ENCODE assay signal across 14 cellular contexts in the genomic region with DNA sequence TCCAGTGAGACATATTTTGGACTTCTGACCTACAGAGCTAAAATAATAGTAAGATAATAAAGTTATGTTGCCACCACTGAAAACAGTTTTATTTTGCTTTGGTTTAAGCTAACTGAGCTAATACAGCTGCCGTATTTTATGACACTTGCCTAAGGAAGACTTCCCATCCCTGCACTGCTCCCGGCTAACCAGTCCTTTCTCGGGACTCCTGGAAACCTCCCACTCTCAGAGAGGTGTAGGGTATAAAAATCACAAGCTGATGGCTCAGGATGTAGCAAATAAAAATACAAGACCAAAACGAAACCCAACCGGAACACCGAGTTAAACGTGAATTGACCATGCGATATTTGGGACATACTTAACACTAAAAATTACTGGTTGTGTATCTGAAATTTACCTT. TPM values are rescaled to one million over a fixed set of nuclear protein-coding genes. Genes with fewer than 3 reads are reported as not detected.
DNase-seq lines count a peak whose midpoint lies in the region; ATAC-seq and TF ChIP-seq lines count a peak whose summit lies in the region.
"Had no signal": no experiment of that assay in that cellular context is flagged by ENCODE, and none has a peak within 500 bp of the region (broad histone marks: within the 10 kb centered on the region; RNA-seq: fewer than 3 reads in every experiment).

No MANE protein-coding gene starts in this region.

- H3K4me3 Mint-ChIP-seq in activated naive CD4-positive, alpha-beta T cell treated with anti-CD3 and anti-CD28 coated beads, Interleukin-2, amount 10 ng/mL, durations not matched to agents 7 days and 5 days, result no peak overlapping the region
- peak overlapping the region; percentile 70 for H3K4me3 Mint-ChIP-seq in dendritic cell treated with granulocyte-macrophage colony-stimulating factor and Interleukin-4, amounts not matched to agents 40 ng/mL and 50 ng/mL, for 4 days
- peak overlapping the region in 1 of 8 donors; percentile 39 for H3K4me3 Mint-ChIP-seq in CD4-positive, alpha-beta memory T cell

- no peak for TF ChIP-seq EP300 in tibial nerve (IDR thresholded peaks at IDR 0.05)

- H3K4me1 ChIP-seq in muscle layer of colon (ENCODE audit: insufficient read depth, low read length) (peaks cover 23% of the 10 kb centered on the region), tibial nerve (peaks cover 0 to 38% (median 7%) of the 10 kb centered on the region in 4 donors)
- no peaks in the 10 kb centered on the region for H3K4me1 ChIP-seq in CD4-positive, alpha-beta memory T cell (ENCODE audit: insufficient read depth, low read length)

- no peaks in the 10 kb centered on the region for H3K4me1 Mint-ChIP-seq in activated naive CD4-positive, alpha-beta T cell treated with anti-CD3 and anti-CD28 coated beads, Interleukin-2, amount 10 ng/mL, durations not matched to agents 7 days and 5 days
- H3K4me1 Mint-ChIP-seq in dendritic cell treated with granulocyte-macrophage colony-stimulating factor and Interleukin-4, amounts not matched to agents 40 ng/mL and 50 ng/mL, for 4 days (ENCODE audit: low read depth), result peaks cover 43% of the 10 kb centered on the region
- H3K4me1 Mint-ChIP-seq in CD4-positive, alpha-beta memory T cell, result peaks cover 0 to 10% (median 2%) of the 10 kb centered on the region in 4 donors

- H3K9ac ChIP-seq in muscle layer of colon (ENCODE audit: low read length), result peak overlapping the region; percentile 2

- H3K9me3 Mint-ChIP-seq in activated naive CD4-positive, alpha-beta T cell treated with anti-CD3 and anti-CD28 coated beads, Interleukin-2, amount 10 ng/mL, durations not matched to agents 7 days and 5 days, result peaks cover 4% of the 10 kb centered on the region
- H3K9me3 Mint-ChIP-seq in dendritic cell treated with granulocyte-macrophage colony-stimulating factor and Interleukin-4, amounts not matched to agents 40 ng/mL and 50 ng/mL, for 4 days, result no peaks in the 10 kb centered on the region
- H3K9me3 Mint-ChIP-seq in CD4-positive, alpha-beta memory T cell, result peaks cover 0 to 6% (median 0%) of the 10 kb centered on the region in 8 donors

- TF ChIP-seq POLR2A in tibial nerve (IDR thresholded peaks at IDR 0.05) (no peak), lower leg skin (IDR thresholded peaks at IDR 0.05) (no peak)

- 60 to 75% methylated on average over 8 of the region's 8 CpGs for WGBS in tibial nerve, 2 donors
- WGBS in lower leg skin, 2 donors, result 58 to 61% methylated on average over 8 of the region's 8 CpGs

- H3K36me3 ChIP-seq in muscle layer of colon (ENCODE audit: insufficient read depth, low read length), result no peaks in the 10 kb centered on the region
- no peaks in the 10 kb centered on the region for H3K36me3 ChIP-seq in tibial nerve
- no peaks in the 10 kb centered on the region for H3K36me3 ChIP-seq in CD4-positive, alpha-beta memory T cell (ENCODE audit: insufficient read depth, low read length)

- H3K4me3 ChIP-seq in muscle layer of colon (ENCODE audit: low read depth in 1 of 2, low read length in 2 of 2) (peak overlapping the region in 1 of 2 donors; percentile 41), tibial nerve (peak overlapping the region; percentile 25 to 58 (median 39)), lower leg skin (ENCODE audit: low read depth, poor library complexity, severe bottlenecking) (no peak overlapping the region)
- H3K4me3 ChIP-seq in CD4-positive, alpha-beta memory T cell (ENCODE audit: low read length in 2 of 2), result no peak overlapping the region

- H3K27ac Mint-ChIP-seq in activated naive CD4-positive, alpha-beta T cell treated with anti-CD3 and anti-CD28 coated beads, Interleukin-2, amount 10 ng/mL, durations not matched to agents 7 days and 5 days, result peak overlapping the region; percentile 38
- H3K27ac Mint-ChIP-seq in dendritic cell treated with granulocyte-macrophage colony-stimulating factor and Interleukin-4, amounts not matched to agents 40 ng/mL and 50 ng/mL, for 4 days, result no peak overlapping the region
- no peak overlapping the region for H3K27ac Mint-ChIP-seq in CD4-positive, alpha-beta memory T cell

- peaks cover 66% of the 10 kb centered on the region for H3K27me3 Mint-ChIP-seq in activated naive CD4-positive, alpha-beta T cell treated with anti-CD3 and anti-CD28 coated beads, Interleukin-2, amount 10 ng/mL, durations not matched to agents 7 days and 5 days
- peaks cover 62% of the 10 kb centered on the region for H3K27me3 Mint-ChIP-seq in dendritic cell treated with granulocyte-macrophage colony-stimulating factor and Interleukin-4, amounts not matched to agents 40 ng/mL and 50 ng/mL, for 4 days
- H3K27me3 Mint-ChIP-seq in CD4-positive, alpha-beta memory T cell, result peaks cover 31 to 36% of the 10 kb centered on the region in 2 donors

- no peak for TF ChIP-seq CTCF in tibial nerve (IDR thresholded peaks at IDR 0.05)
- TF ChIP-seq CTCF in lower leg skin (IDR thresholded peaks at IDR 0.05), result no peak

- intact Hi-C loops in dendritic cell treated with granulocyte-macrophage colony-stimulating factor and Interleukin-4, amounts not matched to agents 40 ng/mL and 50 ng/mL, for 4 days (cut with micrococcal nuclease), result no loop called here
- intact Hi-C loops in lower leg skin (cut with DNase I; ENCODE audit: low total_unique reads), result no loop called here
- intact Hi-C loops in CD4-positive, alpha-beta memory T cell (cut with micrococcal nuclease), result no loop called here

- H3K9me3 ChIP-seq in muscle layer of colon (ENCODE audit: low read length) (no peaks in the 10 kb centered on the region), tibial nerve (no peaks in the 10 kb centered on the region)
- no peaks in the 10 kb centered on the region for H3K9me3 ChIP-seq in CD4-positive, alpha-beta memory T cell (ENCODE audit: control insufficient read depth in 1 of 2, low read length in 2 of 2)

- DNase-seq in activated naive CD4-positive, alpha-beta T cell treated with anti-CD3 and anti-CD28 coated beads, Interleukin-2, amount 10 ng/mL, durations not matched to agents 7 days and 5 days, result no peak
- no peak for DNase-seq in activated naive CD4-positive, alpha-beta T cell treated with Interleukin-2 at 50 U/mL for 16 hours
- no peak for DNase-seq in tibial nerve (ENCODE audit: low spot score in 2 of 2)
- no peak for DNase-seq in lower leg skin (ENCODE audit: low spot score in 2 of 2)
- no peak for DNase-seq in CD4-positive, alpha-beta memory T cell
- DNase-seq: activated naive CD4-positive, alpha-beta T cell; GOT3; Kasumi-1; NCI-H2227 treated with DMSO at 0.1 percent for 48 hours had no signal

- H3K36me3 Mint-ChIP-seq in activated naive CD4-positive, alpha-beta T cell treated with anti-CD3 and anti-CD28 coated beads, Interleukin-2, amount 10 ng/mL, durations not matched to agents 7 days and 5 days, result no peaks in the 10 kb centered on the region
- no peaks in the 10 kb centered on the region for H3K36me3 Mint-ChIP-seq in dendritic cell treated with granulocyte-macrophage colony-stimulating factor and Interleukin-4, amounts not matched to agents 40 ng/mL and 50 ng/mL, for 4 days (ENCODE audit: low read depth)
- no peaks in the 10 kb centered on the region for H3K36me3 Mint-ChIP-seq in CD4-positive, alpha-beta memory T cell

- POLR2A ChIA-PET in CD4-positive, alpha-beta memory T cell (lab: Charles Lee; ENCODE audit: partially characterized antibody), result no interaction called here

- H3K27me3 ChIP-seq in muscle layer of colon (ENCODE audit: control insufficient read depth in 1 of 2, insufficient read depth in 2 of 2, low read length in 2 of 2) (no peaks in the 10 kb centered on the region), tibial nerve (peaks cover 0 to 9% of the 10 kb centered on the region in 2 donors)
- H3K27me3 ChIP-seq in CD4-positive, alpha-beta memory T cell (ENCODE audit: insufficient read depth, low read length), result no peaks in the 10 kb centered on the region

- CTCF ChIA-PET in activated naive CD4-positive, alpha-beta T cell treated with anti-CD3 and anti-CD28 coated beads, Interleukin-2, amount 10 ng/mL, durations not matched to agents 7 days and 5 days (lab: Charles Lee), result no interaction called here
- CTCF ChIA-PET in CD4-positive, alpha-beta memory T cell (lab: Charles Lee; ENCODE audit: partially characterized antibody), result no interaction called here

- H3K27ac ChIP-seq in muscle layer of colon (ENCODE audit: low read depth, low read length) (peak overlapping the region; percentile 73), tibial nerve (no peak overlapping the region)
- H3K27ac ChIP-seq in CD4-positive, alpha-beta memory T cell (ENCODE audit: low read depth, low read length), result no peak overlapping the region
- H3K27ac ChIP-seq: RWPE1 had no signal

- ATAC-seq in HG02571 (IDR thresholded peaks at IDR 0.05; ENCODE audit: unreplicated experiment), result no peak

RNA-seq across cellular contexts. Expression of gene KBTBD12, which starts 0.4 kb away (rescaled TPM):
- total RNA-seq in tibial nerve, result under 1 TPM in 3 of 4 donors, not detected in 1; under 0.01 to 0.87 (median 0.30) TPM
- under 1 TPM in 2 of 4 donors, not detected in 2; 0.22 to 0.23 TPM for total RNA-seq in lower leg skin
- not detected for total RNA-seq in CD4-positive, alpha-beta memory T cell
- under 1 TPM in 1 of 2 donors, not detected in 1; 0.06 TPM for polyA plus RNA-seq in CD4-positive, alpha-beta memory T cell
- total RNA-seq: A673 had no signal

Comparison
In these comparisons a context has a peak if more than half of its experiments do, and no peak if none do; other contexts are left out.
1. H3K4me3 ChIP-seq: peak in tibial nerve (4 of 4); none in lower leg skin (single experiment) and CD4-positive, alpha-beta memory T cell (0 of 2).